ENCODE assay signal across 9 cellular contexts in the genomic region with DNA sequence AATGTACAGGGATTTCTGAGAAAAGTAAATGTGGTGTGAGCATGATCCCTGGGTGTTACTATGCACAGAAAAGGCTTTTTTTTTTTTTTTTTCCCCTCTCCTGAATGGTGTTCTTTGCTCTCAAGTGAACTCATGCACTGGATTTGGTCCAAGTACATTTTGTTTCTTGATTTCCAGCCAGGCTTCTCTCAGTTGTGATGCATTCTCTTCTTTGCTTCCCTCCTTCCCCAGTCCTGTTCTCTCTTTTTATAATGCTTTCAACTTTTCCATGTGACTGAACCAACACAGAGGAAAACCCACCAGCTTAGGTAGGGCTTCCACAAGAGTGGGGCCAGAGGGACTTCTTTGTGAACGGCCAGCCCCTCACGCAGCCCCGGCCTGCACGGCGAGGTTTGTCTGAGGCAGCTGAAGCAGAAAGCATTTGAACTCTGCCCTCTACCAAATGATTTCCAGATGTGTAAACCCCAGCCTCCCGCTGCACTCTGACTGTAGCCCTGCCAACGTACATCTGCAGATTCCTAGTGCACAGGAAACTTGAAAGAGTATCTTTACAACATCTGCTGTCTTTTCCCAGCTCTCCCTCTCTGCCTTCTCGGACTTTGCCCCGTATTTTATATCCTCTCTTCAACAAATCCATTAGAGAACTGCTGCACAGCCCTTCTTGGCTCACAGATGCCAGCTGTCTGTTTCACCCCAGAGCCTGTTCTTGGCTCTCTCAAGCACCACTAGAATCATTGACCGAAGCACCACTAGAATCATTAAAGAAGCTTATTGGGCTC.
DNase-seq lines count a peak whose midpoint lies in the region; ATAC-seq, FAIRE-seq and TF ChIP-seq lines count a peak whose summit lies in the region.
"Had no signal": no experiment of that assay in that cellular context is flagged by ENCODE, and none has a peak within 500 bp of the region (broad histone marks: within the 10 kb centered on the region; RNA-seq: fewer than 3 reads in every experiment).

No MANE protein-coding gene starts in this region.

- intact Hi-C loops in HepG2 (cut with micrococcal nuclease; ENCODE audit: unreplicated experiment): no loop called here
- intact Hi-C loops in CD14-positive monocyte (cut with micrococcal nuclease): no loop called here

- no peak overlapping the region for H3K4me3 Mint-ChIP-seq in CD14-positive monocyte
- H3K4me3 Mint-ChIP-seq: B cell had no signal

- peak; percentile 96 for ATAC-seq in HepG2
- peak; percentile 92 for ATAC-seq in thoracic aorta (ENCODE audit: insufficient number of reproducible peaks, low FRiP score, low read depth)

- no peaks in the 10 kb centered on the region for H3K27me3 Mint-ChIP-seq in CD14-positive monocyte (ENCODE audit: low read depth in 3 of 3)

- no peaks in the 10 kb centered on the region for H3K4me1 Mint-ChIP-seq in CD14-positive monocyte
- H3K4me1 Mint-ChIP-seq: B cell had no signal

- in situ Hi-C loops in HepG2 (cut with HindIII; ENCODE audit: extremely low pct_ligation_motif_present, low pct_unique_long_range_greater_than_20kb): no loop called here

- TF ChIP-seq EP300 in HepG2 (IDR thresholded peaks at IDR 0.05; ENCODE audit: low read depth in 2 of 2, low read length in 2 of 2): no peak
- no peak for TF ChIP-seq EP300 in HepG2 (CRISPR knock-in tag; IDR thresholded peaks at IDR 0.05; ENCODE audit: borderline replicate concordance)

- H3K9me3 Mint-ChIP-seq in CD14-positive monocyte: peaks cover 0 to 8% (median 4%) of the 10 kb centered on the region in 7 donors

- H4K20me1 ChIP-seq in HepG2 (ENCODE audit: insufficient read depth, low read length): no peaks in the 10 kb centered on the region

- H3K27me3 ChIP-seq in HepG2 (ENCODE audit: control insufficient read depth in 1 of 2, insufficient read depth in 2 of 2, low read length in 2 of 2) (no peaks in the 10 kb centered on the region; a peak in 2 of 5 replicates), thoracic aorta (replicated peaks; ENCODE audit: insufficient read depth) (no peaks in the 10 kb centered on the region)

- TF ChIP-seq POLR2A in HepG2 (IDR thresholded peaks at IDR 0.05; ENCODE audit: insufficient read depth in 1 of 2, low read depth in 2 of 2, low read length in 2 of 2): no peak

- H3K9me3 ChIP-seq in HepG2 (ENCODE audit: low read length) (no peaks in the 10 kb centered on the region), thoracic aorta (no peaks in the 10 kb centered on the region)

- TF ChIP-seq CTCF in HepG2 (CRISPR knock-in tag; IDR thresholded peaks at IDR 0.05) (no peak), thoracic aorta (IDR thresholded peaks at IDR 0.05) (no peak), CD14-positive monocyte (IDR thresholded peaks at IDR 0.05) (no peak)

- WGBS in HepG2 (ENCODE audit: low lambda C conversion rate): 0% methylated on average over 6 of the region's 10 CpGs

- no peak overlapping the region for H3K27ac Mint-ChIP-seq in CD14-positive monocyte
- H3K27ac Mint-ChIP-seq: B cell had no signal

- H3K9ac ChIP-seq in HepG2 (ENCODE audit: insufficient read depth, low read depth, low read length): no peak overlapping the region

- H3K36me3 ChIP-seq in HepG2 (replicated peaks in 1 of 2; ENCODE audit: control insufficient read depth in 1 of 2, insufficient read depth in 2 of 2, low read length in 2 of 2) (no peaks in the 10 kb centered on the region), thoracic aorta (no peaks in the 10 kb centered on the region)

- CTCF ChIA-PET in HepG2 (lab: Yijun Ruan, JAX; ENCODE audit: low intra/inter-chr PET ratio, low total read pairs): no interaction called here

- H2AFZ ChIP-seq in HepG2 (ENCODE audit: low read length): peak overlapping the region; percentile 43

- H3K27ac ChIP-seq in HepG2 (ENCODE audit: extremely low read length, insufficient read depth, low read length) (peak overlapping the region; percentile 56), thoracic aorta (peak overlapping the region; percentile 94 to 97)

- H3K36me3 Mint-ChIP-seq in CD14-positive monocyte: no peaks in the 10 kb centered on the region

- no peaks in the 10 kb centered on the region for H3K79me2 ChIP-seq in HepG2 (ENCODE audit: insufficient read depth, low read length)

- peak overlapping the region; percentile 9 to 54 (median 49); a peak in 5 of 6 replicates for H3K4me3 ChIP-seq in HepG2 (replicated peaks in 1 of 3; ENCODE audit: insufficient read depth in 1 of 3, low read depth in 2 of 3, low read length in 3 of 3)
- H3K4me3 ChIP-seq in thoracic aorta: peak overlapping the region; percentile 64

- FAIRE-seq in HepG2 (lab: Jason Lieb, UNC): peak; percentile 70

- no peak for TF ChIP-seq RAD21 in HepG2 (CRISPR knock-in tag; IDR thresholded peaks at IDR 0.05)

- BruUV-seq in HepG2 (replicated peaks; lab: Mats Ljungman, UMichigan): no TSS peak

- DNase-seq in NCI-H2196 (lab: John Stamatoyannopoulos, UW; ENCODE audit: unreplicated experiment) (peak; percentile 0), NCI-H2196 treated with DMSO at 0.1 percent for 48 hours (lab: John Stamatoyannopoulos, UW; ENCODE audit: unreplicated experiment) (no peak), cerebellum (ENCODE audit: low spot score) (peak; percentile 73), HepG2 (ENCODE audit: low spot score) (peak; percentile 62), thoracic aorta (ENCODE audit: low spot score) (peak; percentile 66), iPS-NIHi11 (ENCODE audit: low spot score) (no peak), KG1 (lab: John Stamatoyannopoulos, UW) (no peak), CD14-positive monocyte (ENCODE audit: low spot score) (no peak)

- POLR2A ChIA-PET in HepG2 (lab: Yijun Ruan, JAX): interaction anchor here (1.3 kb wide), 1 partner anchor 337 kb away, joined by 3 read pairs; no protein-coding TSS in a partner anchor

- H3K4me2 ChIP-seq in HepG2 (ENCODE audit: low read depth, low read length): peak overlapping the region; percentile 83

- peaks cover 40% of the 10 kb centered on the region for H3K4me1 ChIP-seq in HepG2 (ENCODE audit: insufficient read depth, low read length)
- peaks cover 24 to 37% of the 10 kb centered on the region in 2 donors for H3K4me1 ChIP-seq in thoracic aorta (ENCODE audit: control insufficient read depth in 1 of 2, low read depth in 2 of 2)

TF ChIP-seq in HepG2, 621 proteins besides CTCF, POLR2A, EP300 and RAD21 (continues in another document):
- TF ChIP-seq ARNT2 (CRISPR knock-in tag; IDR thresholded peaks at IDR 0.05; ENCODE audit: low read depth): no peak
- no peak for TF ChIP-seq FOXA1 (IDR thresholded peaks at IDR 0.05)
- 0 out of 2 replicates have a peak, but pooled peaks have one; percentile 6 for TF ChIP-seq FOXA1 (CRISPR knock-in tag; IDR thresholded peaks at IDR 0.05)
- peak; percentile 79 for TF ChIP-seq HNF4A (CRISPR knock-in tag; IDR thresholded peaks at IDR 0.05)
- no peak for TF ChIP-seq KDM4B (CRISPR knock-in tag; IDR thresholded peaks at IDR 0.05)
- TF ChIP-seq CREM (IDR thresholded peaks at IDR 0.05): 0 out of 2 replicates have a peak, but pooled peaks have one; percentile 19
- TF ChIP-seq CREM (CRISPR knock-in tag; IDR thresholded peaks at IDR 0.05): no peak
- TF ChIP-seq, protein P1, sequence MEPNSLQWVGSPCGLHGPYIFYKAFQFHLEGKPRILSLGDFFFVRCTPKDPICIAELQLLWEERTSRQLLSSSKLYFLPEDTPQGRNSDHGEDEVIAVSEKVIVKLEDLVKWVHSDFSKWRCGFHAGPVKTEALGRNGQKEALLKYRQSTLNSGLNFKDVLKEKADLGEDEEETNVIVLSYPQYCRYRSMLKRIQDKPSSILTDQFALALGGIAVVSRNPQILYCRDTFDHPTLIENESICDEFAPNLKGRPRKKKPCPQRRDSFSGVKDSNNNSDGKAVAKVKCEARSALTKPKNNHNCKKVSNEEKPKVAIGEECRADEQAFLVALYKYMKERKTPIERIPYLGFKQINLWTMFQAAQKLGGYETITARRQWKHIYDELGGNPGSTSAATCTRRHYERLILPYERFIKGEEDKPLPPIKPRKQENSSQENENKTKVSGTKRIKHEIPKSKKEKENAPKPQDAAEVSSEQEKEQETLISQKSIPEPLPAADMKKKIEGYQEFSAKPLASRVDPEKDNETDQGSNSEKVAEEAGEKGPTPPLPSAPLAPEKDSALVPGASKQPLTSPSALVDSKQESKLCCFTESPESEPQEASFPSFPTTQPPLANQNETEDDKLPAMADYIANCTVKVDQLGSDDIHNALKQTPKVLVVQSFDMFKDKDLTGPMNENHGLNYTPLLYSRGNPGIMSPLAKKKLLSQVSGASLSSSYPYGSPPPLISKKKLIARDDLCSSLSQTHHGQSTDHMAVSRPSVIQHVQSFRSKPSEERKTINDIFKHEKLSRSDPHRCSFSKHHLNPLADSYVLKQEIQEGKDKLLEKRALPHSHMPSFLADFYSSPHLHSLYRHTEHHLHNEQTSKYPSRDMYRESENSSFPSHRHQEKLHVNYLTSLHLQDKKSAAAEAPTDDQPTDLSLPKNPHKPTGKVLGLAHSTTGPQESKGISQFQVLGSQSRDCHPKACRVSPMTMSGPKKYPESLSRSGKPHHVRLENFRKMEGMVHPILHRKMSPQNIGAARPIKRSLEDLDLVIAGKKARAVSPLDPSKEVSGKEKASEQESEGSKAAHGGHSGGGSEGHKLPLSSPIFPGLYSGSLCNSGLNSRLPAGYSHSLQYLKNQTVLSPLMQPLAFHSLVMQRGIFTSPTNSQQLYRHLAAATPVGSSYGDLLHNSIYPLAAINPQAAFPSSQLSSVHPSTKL (CRISPR knock-in tag; IDR thresholded peaks at IDR 0.05): peak; percentile 56; the same call in 1 of the 2 replicates
- TF ChIP-seq KDM6A (CRISPR knock-in tag; IDR thresholded peaks at IDR 0.05; ENCODE audit: low read depth): 0 out of 2 replicates have a peak, but pooled peaks have one; percentile 34
- no peak for TF ChIP-seq SOX6 (IDR thresholded peaks at IDR 0.05)
- TF ChIP-seq SOX6 (CRISPR knock-in tag; IDR thresholded peaks at IDR 0.05): peak; percentile 36; the same call in 1 of the 2 replicates
- TF ChIP-seq PHF21A (CRISPR knock-in tag; IDR thresholded peaks at IDR 0.05): 0 out of 2 replicates have a peak, but pooled peaks have one; percentile 27
- TF ChIP-seq, protein P2, sequence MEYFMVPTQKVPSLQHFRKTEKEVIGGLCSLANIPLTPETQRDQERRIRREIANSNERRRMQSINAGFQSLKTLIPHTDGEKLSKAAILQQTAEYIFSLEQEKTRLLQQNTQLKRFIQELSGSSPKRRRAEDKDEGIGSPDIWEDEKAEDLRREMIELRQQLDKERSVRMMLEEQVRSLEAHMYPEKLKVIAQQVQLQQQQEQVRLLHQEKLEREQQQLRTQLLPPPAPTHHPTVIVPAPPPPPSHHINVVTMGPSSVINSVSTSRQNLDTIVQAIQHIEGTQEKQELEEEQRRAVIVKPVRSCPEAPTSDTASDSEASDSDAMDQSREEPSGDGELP (IDR thresholded peaks at IDR 0.05; ENCODE audit: borderline replicate concordance, low read depth): peak; percentile 66; the same call in 1 of the 2 replicates
- TF ChIP-seq ZFX (CRISPR knock-in tag; IDR thresholded peaks at IDR 0.05; ENCODE audit: low read depth): peak; percentile 12; the same call in 1 of the 2 replicates
- no peak for TF ChIP-seq ZFP36L2 (CRISPR knock-in tag; IDR thresholded peaks at IDR 0.05)

Comparison
In these comparisons a context has a peak if more than half of its experiments do, and no peak if none do; other contexts are left out.
1. DNase-seq: peak in NCI-H2196 (single experiment), cerebellum (single experiment), HepG2 (single experiment) and thoracic aorta (single experiment); none in NCI-H2196 treated with DMSO at 0.1 percent for 48 hours (single experiment), iPS-NIHi11 (single experiment), KG1 (single experiment) and CD14-positive monocyte (single experiment).